ENCODE assay signal across 11 cellular contexts in genomic region chr2:55923978-55924325, GRCh38. TPM values are rescaled to one million over a fixed set of nuclear protein-coding genes. Genes with fewer than 3 reads are reported as not detected.
A peak's percentile ranks its signal among the peaks of the same experiment; 100 is the strongest.
DNase-seq lines count a peak whose midpoint lies in the region; ATAC-seq and TF ChIP-seq lines count a peak whose summit lies in the region.
"Had no signal": no experiment of that assay in that cellular context is flagged by ENCODE, and none has a peak within 500 bp of the region (broad histone marks: within the 10 kb centered on the region; RNA-seq: fewer than 3 reads in every experiment).

No MANE protein-coding gene starts in this region.

- H3K27ac Mint-ChIP-seq in naive thymus-derived CD8-positive, alpha-beta T cell, result peak overlapping the region in 1 of 10 donors; percentile 57
- no peak overlapping the region for H3K27ac Mint-ChIP-seq in effector memory CD8-positive, alpha-beta T cell

- intact Hi-C loops in Right ventricle myocardium superior (cut with DNase I), result no loop called here

- peak overlapping the region; percentile 71 for H3K4me3 ChIP-seq in AG10803 (ENCODE audit: low read length)
- H3K4me3 ChIP-seq in adipocyte (ENCODE audit: low read length), result peak overlapping the region; percentile 94
- H3K4me3 ChIP-seq in osteoblast (ENCODE audit: insufficient read depth, low read length), result peak overlapping the region; percentile 94

- peaks cover 14% of the 10 kb centered on the region for H4K20me1 ChIP-seq in osteoblast (ENCODE audit: insufficient read depth, low read length)

- peaks cover 29 to 52% (median 37%) of the 10 kb centered on the region in 5 donors for H3K27me3 Mint-ChIP-seq in naive thymus-derived CD8-positive, alpha-beta T cell
- peaks cover 22 to 26% of the 10 kb centered on the region in 2 donors for H3K27me3 Mint-ChIP-seq in effector memory CD8-positive, alpha-beta T cell

- no peak for TF ChIP-seq CTCF in AG10803 (conservative IDR thresholded peaks at IDR 0.05; ENCODE audit: low read length)
- TF ChIP-seq CTCF in osteoblast (IDR thresholded peaks at IDR 0.05; ENCODE audit: extremely low read depth, low read depth, low read length), result no peak

- H3K4me3 Mint-ChIP-seq in naive thymus-derived CD8-positive, alpha-beta T cell, result peak overlapping the region in 2 of 10 donors; percentile 11 to 16
- no peak overlapping the region for H3K4me3 Mint-ChIP-seq in effector memory CD8-positive, alpha-beta T cell

- peaks cover 1 to 12% (median 8%) of the 10 kb centered on the region in 4 donors for H3K4me1 Mint-ChIP-seq in naive thymus-derived CD8-positive, alpha-beta T cell
- peaks cover 0 to 1% of the 10 kb centered on the region in 2 donors for H3K4me1 Mint-ChIP-seq in effector memory CD8-positive, alpha-beta T cell (ENCODE audit: low read depth in 2 of 2)

- peak overlapping the region; percentile 77 for H3K4me2 ChIP-seq in osteoblast (ENCODE audit: insufficient read depth, low read length)

- H3K9me3 ChIP-seq in adipocyte (ENCODE audit: control insufficient read depth, low read length) (no peaks in the 10 kb centered on the region), osteoblast (ENCODE audit: low read depth, low read length) (no peaks in the 10 kb centered on the region)
- H3K9me3 ChIP-seq: neutrophil had no signal

- H2AFZ ChIP-seq in osteoblast (ENCODE audit: low read length), result peak overlapping the region; percentile 86

- no peak overlapping the region for H3K27ac ChIP-seq in osteoblast (ENCODE audit: low read depth, low read length)
- H3K27ac ChIP-seq: C4-2B, neutrophil had no signal

- H3K27me3 ChIP-seq in adipocyte (replicated peaks; ENCODE audit: control insufficient read depth, insufficient read depth, low read length) (peaks cover 6% of the 10 kb centered on the region), osteoblast (ENCODE audit: insufficient read depth, low read length) (peaks cover 4% of the 10 kb centered on the region)

- H3K4me1 ChIP-seq in adipocyte (ENCODE audit: control insufficient read depth, insufficient read depth, low read length) (peaks cover 24% of the 10 kb centered on the region), osteoblast (ENCODE audit: insufficient read depth, low read length) (peaks cover 38% of the 10 kb centered on the region)

- H3K36me3 Mint-ChIP-seq in naive thymus-derived CD8-positive, alpha-beta T cell, result peaks cover 0 to 4% (median 0%) of the 10 kb centered on the region in 3 donors
- H3K36me3 Mint-ChIP-seq in effector memory CD8-positive, alpha-beta T cell (ENCODE audit: insufficient read depth), result no peaks in the 10 kb centered on the region

- H3K79me2 ChIP-seq in osteoblast (ENCODE audit: insufficient read depth, low read length), result peaks cover 47% of the 10 kb centered on the region

- peak overlapping the region; percentile 95 for H3K9ac ChIP-seq in adipocyte (ENCODE audit: low read length)

- peaks cover 19% of the 10 kb centered on the region for H3K36me3 ChIP-seq in adipocyte (ENCODE audit: control insufficient read depth, insufficient read depth, low read length, severe bottlenecking)
- peaks cover 35% of the 10 kb centered on the region for H3K36me3 ChIP-seq in osteoblast (ENCODE audit: insufficient read depth, low read length)
- H3K36me3 ChIP-seq: neutrophil had no signal

- DNase-seq in AG10803 (ENCODE audit: low read depth), result no peak
- no peak for DNase-seq in adipocyte (ENCODE audit: low read depth)
- DNase-seq in Right ventricle myocardium superior, result no peak
- no peak for DNase-seq in osteoblast (ENCODE audit: insufficient read length, low spot score, missing footprints)
- DNase-seq in naive thymus-derived CD8-positive, alpha-beta T cell, result no peak
- DNase-seq in NCI-H226, result no peak
- DNase-seq in effector memory CD8-positive, alpha-beta T cell, result no peak
- no peak for DNase-seq in glomerular visceral epithelial cell (ENCODE audit: extremely low spot score)
- DNase-seq: stimulated activated naive CD4-positive, alpha-beta T cell had no signal

- POLR2A ChIA-PET in naive thymus-derived CD8-positive, alpha-beta T cell (lab: Charles Lee), result no interaction called here

- ATAC-seq in Right ventricle myocardium superior (ENCODE audit: poor library complexity), result peak; percentile 24
- ATAC-seq in naive thymus-derived CD8-positive, alpha-beta T cell, result no peak
- ATAC-seq in effector memory CD8-positive, alpha-beta T cell (replicated peaks), result no peak

- H3K9me3 Mint-ChIP-seq in naive thymus-derived CD8-positive, alpha-beta T cell, result peaks cover 0 to 8% (median 0%) of the 10 kb centered on the region in 9 donors
- H3K9me3 Mint-ChIP-seq in effector memory CD8-positive, alpha-beta T cell, result peaks cover 0 to 5% of the 10 kb centered on the region in 2 donors

RNA-seq across cellular contexts. Expression of gene EFEMP1, which starts 0.4 kb away (rescaled TPM):
- total RNA-seq in Right ventricle myocardium superior (62.5 TPM), osteoblast (1,402 and 1,564 TPM in 2 replicates)
- total RNA-seq in naive thymus-derived CD8-positive, alpha-beta T cell, result not detected
- polyA plus RNA-seq in naive thymus-derived CD8-positive, alpha-beta T cell, result not detected

Comparison
In these comparisons a context has a peak if more than half of its experiments do, and no peak if none do; other contexts are left out.
1. RNA of gene EFEMP1, which starts 0.4 kb away (total RNA-seq): 1,402 to 1,564 TPM in osteoblast and 62.5 TPM in Right ventricle myocardium superior (single experiment); not detected in naive thymus-derived CD8-positive, alpha-beta T cell; every median in the first group is over 10 times any median in the second.
2. Peak in every context shown above with its lines, with median percentiles within 50 percentile points of each other: H3K4me3 ChIP-seq.